ENCODE assay signal across 8 cellular contexts in the genomic region with DNA sequence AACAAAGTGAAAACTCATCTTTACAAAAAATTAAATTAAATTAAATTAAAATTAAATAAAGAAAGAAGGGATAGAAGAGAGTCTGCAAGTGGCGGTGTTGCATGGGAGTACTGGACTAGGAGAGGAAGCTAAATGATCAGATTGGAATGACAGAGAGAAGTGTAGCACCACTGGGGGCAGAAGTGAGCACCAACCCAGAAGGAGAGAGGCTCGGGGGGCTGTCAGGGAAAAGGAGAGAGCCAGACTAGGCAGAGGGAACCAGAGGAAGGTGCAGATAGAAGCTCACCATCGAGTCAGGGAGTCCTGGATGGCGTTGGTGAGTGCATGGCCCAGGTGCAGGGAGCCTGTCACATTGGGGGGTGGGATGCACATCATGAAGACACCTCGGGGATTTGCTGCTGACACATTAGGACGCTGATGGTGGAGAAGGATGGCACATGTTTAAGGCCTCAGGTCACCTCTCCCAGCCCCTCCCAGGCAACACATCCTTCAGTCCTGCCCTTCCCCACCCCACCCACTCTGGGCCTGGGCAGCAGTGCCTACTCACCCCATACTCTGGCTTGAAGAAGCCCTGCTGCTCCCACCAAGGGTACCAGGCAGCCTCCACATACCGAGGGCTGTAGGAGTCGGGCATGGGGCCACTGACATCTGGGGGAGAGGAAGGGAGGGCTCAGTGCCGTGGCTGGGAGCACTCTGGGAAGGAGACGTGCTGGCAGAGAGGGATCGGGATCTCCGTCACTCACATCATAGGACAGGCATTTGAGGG. TPM values are rescaled to one million over a fixed set of nuclear protein-coding genes. Genes with fewer than 3 reads are reported as not detected.
A peak's percentile ranks its signal among the peaks of the same experiment; 100 is the strongest.
DNase-seq lines count a peak whose midpoint lies in the region; ATAC-seq and TF ChIP-seq lines count a peak whose summit lies in the region.

No MANE protein-coding gene starts in this region.

- BruUV-seq in A673 (replicated peaks; lab: Mats Ljungman, UMichigan) = no TSS peak

- TF ChIP-seq CTCF in A673 (conservative IDR thresholded peaks at IDR 0.05; ENCODE audit: low read depth, low read length) (peak; percentile 77), foreskin fibroblast (IDR thresholded peaks at IDR 0.05; ENCODE audit: low read depth, low read length) (peak; percentile 81), smooth muscle cell (IDR thresholded peaks at IDR 0.05; ENCODE audit: borderline replicate concordance, insufficient read depth, poor library complexity, severe bottlenecking) (peak; percentile 40)

- H4K20me1 ChIP-seq in smooth muscle cell (ENCODE audit: low read depth) = no peaks in the 10 kb centered on the region

- no peaks in the 10 kb centered on the region for H3K27me3 ChIP-seq in A673 (replicated peaks; ENCODE audit: insufficient read depth, low read depth, low read length, poor library complexity)
- no peaks in the 10 kb centered on the region for H3K27me3 ChIP-seq in smooth muscle cell (ENCODE audit: low read depth)

- no peaks in the 10 kb centered on the region for H3K9me3 ChIP-seq in A673 (ENCODE audit: low read depth, low read length, poor library complexity, severe bottlenecking)
- H3K9me3 ChIP-seq in smooth muscle cell (replicated peaks; ENCODE audit: low read depth) = no peaks in the 10 kb centered on the region

- no peak overlapping the region for H3K4me2 ChIP-seq in smooth muscle cell

- POLR2A ChIA-PET in A673 (lab: Charles Lee; ENCODE audit: low non-redundant PET) = interaction anchor here (1.0 kb wide), 1 partner anchor 24 kb away, joined by 3 read pairs; the partner anchor contains the start of genes HSPA1A and HSPA1L

- peaks cover 11% of the 10 kb centered on the region for H3K4me1 ChIP-seq in A673 (ENCODE audit: insufficient read depth, low read length, poor library complexity, severe bottlenecking)
- no peaks in the 10 kb centered on the region for H3K4me1 ChIP-seq in smooth muscle cell (ENCODE audit: low read depth)

- no peak for ATAC-seq in GM21515 (IDR thresholded peaks at IDR 0.05; ENCODE audit: unreplicated experiment)

- H3K79me2 ChIP-seq in smooth muscle cell (ENCODE audit: low read depth) = peaks cover 31% of the 10 kb centered on the region

- H3K9ac ChIP-seq in smooth muscle cell (ENCODE audit: low read depth) = no peak overlapping the region

- intact Hi-C loops in A673 (cut with micrococcal nuclease; ENCODE audit: unreplicated experiment) = loop anchor here (5.0 kb wide), 2 partner anchors 41 to 54 kb away; partner anchors contain the start of gene CLIC1

- WGBS in smooth muscle cell (ENCODE audit: low lambda C conversion rate) = 79% methylated on average over 12 of the region's 12 CpGs

- H2AFZ ChIP-seq in smooth muscle cell (ENCODE audit: low read depth) = no peak overlapping the region

- H3K4me3 ChIP-seq in A673 (ENCODE audit: low read depth, low read length, poor library complexity, severe bottlenecking) (no peak overlapping the region), foreskin fibroblast (ENCODE audit: low read depth in 1 of 2, low read length in 2 of 2) (no peak overlapping the region), smooth muscle cell (no peak overlapping the region)

- DNase-seq in A673 (ENCODE audit: low spot score) = peak; percentile 80
- DNase-seq in DMS 273 treated with DMSO at 0.1 percent for 48 hours (lab: John Stamatoyannopoulos, UW) = peak; percentile 36
- DNase-seq in NCI-H1092 (lab: John Stamatoyannopoulos, UW) = peak; percentile 13
- peak; percentile 50 to 62 for DNase-seq in activated CD4-positive, alpha-beta T cell treated with anti-CD3 and anti-CD28 coated beads, Interleukin-2, amount 50 U/mL, for 48 hours
- peak in 1 of 2 donors; percentile 71 for DNase-seq in foreskin fibroblast
- DNase-seq in smooth muscle cell (lab: John Stamatoyannopoulos, UW; ENCODE audit: unreplicated experiment) = no peak
- no peak for DNase-seq in HK-2 (ENCODE audit: unreplicated experiment)

- CTCF ChIA-PET in A673 (lab: Charles Lee) = interaction anchor here (0.6 to 1.0 kb wide), 5 partner anchors 15 to 56 kb away, joined by 3 to 5 read pairs (median 4); partner anchors contain the start of genes CLIC1, HSPA1B and LSM2

- peaks cover 50% of the 10 kb centered on the region for H3K36me3 ChIP-seq in A673 (ENCODE audit: insufficient read depth, low read length, poor library complexity, severe bottlenecking)
- no peaks in the 10 kb centered on the region for H3K36me3 ChIP-seq in smooth muscle cell (ENCODE audit: low read depth)

- peaks cover 2% of the 10 kb centered on the region for H3F3A ChIP-seq in smooth muscle cell (ENCODE audit: low read depth)

- H3K27ac ChIP-seq in A673 (ENCODE audit: low read depth, low read length, poor library complexity, severe bottlenecking) = no peak overlapping the region
- no peak overlapping the region for H3K27ac ChIP-seq in smooth muscle cell (ENCODE audit: low read depth)

RNA-seq across cellular contexts. Expression of gene VARS1, which starts 4.0 kb away (rescaled TPM):
- total RNA-seq in A673 (2021) (233 and 247 TPM in 2 replicates), smooth muscle cell (31.9 and 60.8 TPM in 2 replicates)
- 76.9 and 80.8 TPM in 2 replicates for polyA plus RNA-seq in smooth muscle cell

RNA-seq across cellular contexts. Expression of gene VWA7, which starts 14.4 kb away (rescaled TPM):
- total RNA-seq in A673 (2021) (2.7 and 2.8 TPM in 2 replicates), smooth muscle cell (0.22 and 0.58 TPM in 2 replicates)
- polyA plus RNA-seq in smooth muscle cell = 0.08 and 0.28 TPM in 2 replicates

RNA-seq across cellular contexts. Expression of gene LSM2, which starts 15.3 kb away (rescaled TPM):
- total RNA-seq in A673 (2021) = 99.8 and 104 TPM in 2 replicates
- total RNA-seq in smooth muscle cell = 62.0 and 91.2 TPM in 2 replicates
- polyA plus RNA-seq in smooth muscle cell = 73.6 and 81.6 TPM in 2 replicates

RNA-seq across cellular contexts. Expression of gene HSPA1L, which starts 23.6 kb away (rescaled TPM):
- total RNA-seq in A673 (2021) (1.1 and 1.4 TPM in 2 replicates), smooth muscle cell (0.63 and 0.94 TPM in 2 replicates)
- polyA plus RNA-seq in smooth muscle cell = 0.19 and 1.0 TPM in 2 replicates

RNA-seq across cellular contexts. Expression of gene HSPA1A, which starts 23.8 kb away (rescaled TPM):
- total RNA-seq in A673 (2021) (113 and 129 TPM in 2 replicates), smooth muscle cell (52.6 and 59.5 TPM in 2 replicates)
- polyA plus RNA-seq in smooth muscle cell = 61.2 and 71.6 TPM in 2 replicates

Comparison
In these comparisons a context has a peak if more than half of its experiments do, and no peak if none do; other contexts are left out.
1. DNase-seq: peak in A673 (single experiment), DMS 273 treated with DMSO at 0.1 percent for 48 hours (single experiment), NCI-H1092 (single experiment) and activated CD4-positive, alpha-beta T cell treated with anti-CD3 and anti-CD28 coated beads, Interleukin-2, amount 50 U/mL, for 48 hours (2 of 2); none in smooth muscle cell (single experiment) and HK-2 (single experiment).
2. Peak in every context shown above with its lines, with median percentiles within 50 percentile points of each other: CTCF ChIP-seq.